Comparison of ENCODE assay signal across 8 cellular contexts in genomic region chr16:81095653-81095952, GRCh38. TPM values are rescaled to one million over a fixed set of nuclear protein-coding genes. Genes with fewer than 3 reads are reported as not detected.
DNase-seq lines count a peak whose midpoint lies in the region; ATAC-seq and TF ChIP-seq lines count a peak whose summit lies in the region.

No MANE protein-coding gene starts in this region.

- H3K4me1 ChIP-seq in GM23248 (ENCODE audit: insufficient read depth) (peaks cover 3% of the 10 kb centered on the region; the same call in 1 of the 2 replicates), hepatocyte (ENCODE audit: insufficient read depth) (peaks cover 4% of the 10 kb centered on the region)

- H2AFZ ChIP-seq in GM23248 (peak overlapping the region; percentile 91), SU-DHL-6 (ENCODE audit: low read depth, low read length, severe bottlenecking) (peak overlapping the region; percentile 27), hepatocyte (peak overlapping the region; percentile 91)

- DNase-seq in AG10803 (ENCODE audit: low read depth) (no peak), GM23248 (no peak), hepatocyte (ENCODE audit: low spot score) (no peak), AML-193 (lab: John Stamatoyannopoulos, UW) (no peak), SW 1271 (lab: John Stamatoyannopoulos, UW) (no peak), posterior cingulate gyrus (no peak)
- no peak for DNase-seq in stimulated activated effector memory CD8-positive, alpha-beta T cell treated with anti-CD3 and anti-CD28 coated beads, Interleukin-12 subunit alpha, Interleukin-12 subunit beta, amount 100 ng/mL, for 72 hours (ENCODE audit: low spot score in 2 of 2)

- H3K4me3 ChIP-seq in AG10803 (ENCODE audit: low read length) (peak overlapping the region; percentile 74), GM23248 (peak overlapping the region; percentile 88), SU-DHL-6 (ENCODE audit: insufficient read depth, low read length, poor library complexity, severe bottlenecking) (peak overlapping the region; percentile 81), hepatocyte (peak overlapping the region; percentile 80)

- H3K36me3 ChIP-seq in GM23248 (ENCODE audit: low read depth) (no peaks in the 10 kb centered on the region), SU-DHL-6 (ENCODE audit: low read length) (no peaks in the 10 kb centered on the region), hepatocyte (replicated peaks; ENCODE audit: insufficient read depth, low read depth) (no peaks in the 10 kb centered on the region)

- peaks cover 6% of the 10 kb centered on the region for H3K4me1 Mint-ChIP-seq in stimulated activated effector memory CD8-positive, alpha-beta T cell treated with anti-CD3 and anti-CD28 coated beads, Interleukin-12 subunit alpha, Interleukin-12 subunit beta, amount 100 ng/mL, for 72 hours

- no peak for ATAC-seq in stimulated activated effector memory CD8-positive, alpha-beta T cell treated with anti-CD3 and anti-CD28 coated beads, Interleukin-12 subunit alpha, Interleukin-12 subunit beta, amount 100 ng/mL, for 72 hours

- H3K9me3 Mint-ChIP-seq in stimulated activated effector memory CD8-positive, alpha-beta T cell treated with anti-CD3 and anti-CD28 coated beads, Interleukin-12 subunit alpha, Interleukin-12 subunit beta, amount 100 ng/mL, for 72 hours, result peaks cover 3% of the 10 kb centered on the region

- H3K4me2 ChIP-seq in GM23248 (ENCODE audit: unreplicated experiment) (peak overlapping the region; percentile 75), SU-DHL-6 (ENCODE audit: low read depth, low read length, poor library complexity, severe bottlenecking) (peak overlapping the region; percentile 52), hepatocyte (peak overlapping the region; percentile 90)

- H3K27ac ChIP-seq in GM23248, result peak overlapping the region; percentile 72
- H3K27ac ChIP-seq in SU-DHL-6 (ENCODE audit: low read depth, low read length), result no peak overlapping the region; the same call in 1 of the 2 replicates
- H3K27ac ChIP-seq in hepatocyte, result peak overlapping the region; percentile 90

- peak overlapping the region; percentile 85 for H3K9ac ChIP-seq in GM23248
- H3K9ac ChIP-seq in SU-DHL-6 (ENCODE audit: low read length), result peak overlapping the region; percentile 80

- no peaks in the 10 kb centered on the region for H3K9me2 ChIP-seq in GM23248 (ENCODE audit: insufficient read depth)
- no peaks in the 10 kb centered on the region for H3K9me2 ChIP-seq in SU-DHL-6 (replicated peaks; ENCODE audit: insufficient read depth, low read length)
- no peaks in the 10 kb centered on the region for H3K9me2 ChIP-seq in hepatocyte (replicated peaks; ENCODE audit: insufficient read depth)

- in situ Hi-C loops in GM23248 (cut with MboI), result no loop called here

- H3K27me3 ChIP-seq in GM23248 (replicated peaks; ENCODE audit: insufficient read depth) (no peaks in the 10 kb centered on the region), SU-DHL-6 (ENCODE audit: low read length) (no peaks in the 10 kb centered on the region), hepatocyte (no peaks in the 10 kb centered on the region)

- H3K27ac Mint-ChIP-seq in stimulated activated effector memory CD8-positive, alpha-beta T cell treated with anti-CD3 and anti-CD28 coated beads, Interleukin-12 subunit alpha, Interleukin-12 subunit beta, amount 100 ng/mL, for 72 hours, result no peak overlapping the region

- H3K36me3 Mint-ChIP-seq in stimulated activated effector memory CD8-positive, alpha-beta T cell treated with anti-CD3 and anti-CD28 coated beads, Interleukin-12 subunit alpha, Interleukin-12 subunit beta, amount 100 ng/mL, for 72 hours, result peaks cover 3% of the 10 kb centered on the region

- no peaks in the 10 kb centered on the region for H3F3A ChIP-seq in GM23248 (ENCODE audit: insufficient read depth)
- no peaks in the 10 kb centered on the region for H3F3A ChIP-seq in SU-DHL-6 (ENCODE audit: insufficient read depth)

- intact Hi-C loops in posterior cingulate gyrus (cut with DNase I), result loop anchor here (5.0 to 10.0 kb wide), 3 partner anchors 58 to 222 kb away; partner anchors contain the start of gene ATMIN

- TF ChIP-seq CTCF in AG10803 (conservative IDR thresholded peaks at IDR 0.05; ENCODE audit: low read length), result no peak
- TF ChIP-seq CTCF in SU-DHL-6 (IDR thresholded peaks at IDR 0.05; ENCODE audit: insufficient read depth, low read length, poor library complexity, severe bottlenecking), result no peak
- TF ChIP-seq CTCF in hepatocyte (IDR thresholded peaks at IDR 0.05; ENCODE audit: poor library complexity), result no peak

- H3K79me2 ChIP-seq in GM23248 (ENCODE audit: insufficient read depth), result peaks cover 38% of the 10 kb centered on the region
- peaks cover 39% of the 10 kb centered on the region for H3K79me2 ChIP-seq in SU-DHL-6 (ENCODE audit: insufficient read depth, low read length)
- H3K79me2 ChIP-seq in hepatocyte, result peaks cover 42% of the 10 kb centered on the region

- H4K20me1 ChIP-seq in GM23248 (ENCODE audit: insufficient read depth) (no peaks in the 10 kb centered on the region), SU-DHL-6 (ENCODE audit: low read depth, low read length) (no peaks in the 10 kb centered on the region), hepatocyte (ENCODE audit: insufficient read depth, poor library complexity, severe bottlenecking) (no peaks in the 10 kb centered on the region)

- no peaks in the 10 kb centered on the region for H3K9me3 ChIP-seq in GM23248 (ENCODE audit: low read depth)
- H3K9me3 ChIP-seq in SU-DHL-6 (ENCODE audit: insufficient read depth, low read length), result no peaks in the 10 kb centered on the region
- no peaks in the 10 kb centered on the region for H3K9me3 ChIP-seq in hepatocyte (ENCODE audit: low read depth)

- 0 to 1% methylated on average over 18 to 22 of the region's 22 CpGs for WGBS in GM23248 (ENCODE audit: low coverage in 1 of 2, low lambda C conversion rate in 2 of 2, missing lambda C conversion rate in 2 of 2), 2 experiments
- 0% methylated on average over 22 of the region's 22 CpGs for WGBS in hepatocyte (ENCODE audit: low lambda C conversion rate, missing lambda C conversion rate)

- peak overlapping the region; percentile 53 for H3K4me3 Mint-ChIP-seq in stimulated activated effector memory CD8-positive, alpha-beta T cell treated with anti-CD3 and anti-CD28 coated beads, Interleukin-12 subunit alpha, Interleukin-12 subunit beta, amount 100 ng/mL, for 72 hours

RNA-seq across cellular contexts. Expression of gene GCSH, which starts 0.6 kb away (rescaled TPM):
- 16.4 and 26.3 TPM in 2 replicates for total RNA-seq in GM23248 (2014; rRNA removed; shearing (Covaris generic))
- polyA plus RNA-seq in GM23248 (2016; fragmentation: Nextera tagmentation; extraction: Ambion mirVana) (55.1 and 57.0 TPM in 2 replicates), hepatocyte (71.7 and 83.1 TPM in 2 replicates)
- 44.3 and 53.6 TPM in 2 replicates for total RNA-seq in hepatocyte

RNA-seq across cellular contexts. Expression of gene C16orf46, which starts 18.6 kb away (rescaled TPM):
- 1.3 TPM in 1 of 2 replicates, not detected in the other for total RNA-seq in GM23248 (2014; rRNA removed; shearing (Covaris generic))
- 0.16 and 0.79 TPM in 2 replicates for polyA plus RNA-seq in GM23248 (2016; fragmentation: Nextera tagmentation; extraction: Ambion mirVana)
- total RNA-seq in hepatocyte, result 1.0 and 2.5 TPM in 2 replicates
- polyA plus RNA-seq in hepatocyte, result 0.62 and 1.9 TPM in 2 replicates

RNA-seq across cellular contexts. Expression of gene ATMIN, which starts 60.0 kb away (rescaled TPM):
- total RNA-seq in GM23248 (2014; rRNA removed; shearing (Covaris generic)), result 41.7 and 44.4 TPM in 2 replicates
- polyA plus RNA-seq in GM23248 (2016; fragmentation: Nextera tagmentation; extraction: Ambion mirVana) (9.8 and 13.2 TPM in 2 replicates), hepatocyte (30.7 and 35.6 TPM in 2 replicates)
- total RNA-seq in hepatocyte, result 50.8 and 58.4 TPM in 2 replicates

Comparison
In these comparisons a context has a peak if more than half of its experiments do, and no peak if none do; other contexts are left out.
1. H2AFZ ChIP-seq: peak in every context shown above with its lines; median percentile 91 in GM23248; 91 in hepatocyte; 27 in SU-DHL-6.